Comparison of ENCODE assay signal across 8 cellular contexts in the genomic region with DNA sequence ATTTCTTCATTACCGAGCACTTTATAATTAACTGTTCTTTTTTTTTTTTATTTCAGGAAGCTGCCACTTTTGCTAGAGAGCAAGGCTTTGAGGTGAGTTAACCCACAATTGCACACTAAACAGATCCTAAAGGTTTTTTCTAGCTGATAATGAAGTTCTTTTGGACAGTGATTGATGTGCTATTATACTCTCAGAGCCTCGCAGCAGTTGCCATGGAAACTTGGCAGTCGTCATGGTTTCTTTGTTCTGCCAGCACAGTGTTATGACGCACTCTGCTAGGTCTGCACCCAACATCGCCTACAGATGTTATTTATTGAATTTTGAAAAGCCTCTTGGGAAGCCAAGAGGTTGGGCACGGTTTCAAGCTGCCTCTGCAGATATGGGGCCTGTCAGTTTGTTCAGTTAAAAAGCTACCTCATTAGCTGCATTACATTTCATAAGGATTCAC.
DNase-seq lines count a peak whose midpoint lies in the region; ATAC-seq and TF ChIP-seq lines count a peak whose summit lies in the region.

No MANE protein-coding gene starts in this region.

- no peak overlapping the region for H3K27ac ChIP-seq in prostate gland
- H3K27ac ChIP-seq in transverse colon: peak overlapping the region; percentile 37 to 72 (median 53)

- no peaks in the 10 kb centered on the region for H3K9me3 Mint-ChIP-seq in IgD-negative memory B cell
- no peaks in the 10 kb centered on the region for H3K9me3 Mint-ChIP-seq in activated naive CD4-positive, alpha-beta T cell treated with anti-CD3 and anti-CD28 coated beads, Interleukin-2, amount 50 U/mL, for 24 hours

- in situ Hi-C loops in Caki2 (cut with HindIII; ENCODE audit: low pct_unique_long_range_greater_than_20kb, low sequenced_read_pairs): no loop called here
- in situ Hi-C loops in transverse colon (cut with MboI; ENCODE audit: low pct_ligation_motif_present in 1 of 4, low pct_unique_long_range_greater_than_20kb in 1 of 4, low sequenced_read_pairs in 3 of 4): no loop called here

- H3K36me3 Mint-ChIP-seq in IgD-negative memory B cell: peaks cover 4% of the 10 kb centered on the region
- H3K36me3 Mint-ChIP-seq in activated naive CD4-positive, alpha-beta T cell treated with anti-CD3 and anti-CD28 coated beads, Interleukin-2, amount 50 U/mL, for 24 hours: peaks cover 9% of the 10 kb centered on the region

- H3K27me3 Mint-ChIP-seq in IgD-negative memory B cell: no peaks in the 10 kb centered on the region
- H3K27me3 Mint-ChIP-seq in activated naive CD4-positive, alpha-beta T cell treated with anti-CD3 and anti-CD28 coated beads, Interleukin-2, amount 50 U/mL, for 24 hours: no peaks in the 10 kb centered on the region

- H3K36me3 ChIP-seq in prostate gland: no peaks in the 10 kb centered on the region
- H3K36me3 ChIP-seq in transverse colon: no peaks in the 10 kb centered on the region

- H3K4me3 ChIP-seq in prostate gland (no peak overlapping the region), transverse colon (no peak overlapping the region)

- H3K27ac Mint-ChIP-seq in IgD-negative memory B cell: peak overlapping the region in 2 of 3 donors; percentile 39 to 71
- H3K27ac Mint-ChIP-seq in activated naive CD4-positive, alpha-beta T cell treated with anti-CD3 and anti-CD28 coated beads, Interleukin-2, amount 50 U/mL, for 24 hours: peak overlapping the region; percentile 95

- H3K4me1 ChIP-seq in prostate gland (replicated peaks) (peaks cover 14% of the 10 kb centered on the region), transverse colon (peaks cover 12 to 72% (median 17%) of the 10 kb centered on the region in 4 donors)

- peaks cover 22 to 31% (median 26%) of the 10 kb centered on the region in 3 donors for H3K4me1 Mint-ChIP-seq in IgD-negative memory B cell
- peaks cover 68% of the 10 kb centered on the region for H3K4me1 Mint-ChIP-seq in activated naive CD4-positive, alpha-beta T cell treated with anti-CD3 and anti-CD28 coated beads, Interleukin-2, amount 50 U/mL, for 24 hours

- peak; percentile 83 for DNase-seq in Caki2 (ENCODE audit: low read depth)
- peak; percentile 87 for DNase-seq in SHP77 treated with DMSO at 0.1 percent for 48 hours (lab: John Stamatoyannopoulos, UW)
- peak; percentile 15 for DNase-seq in glomerular visceral epithelial cell (ENCODE audit: extremely low spot score)
- peak; percentile 60 for DNase-seq in prostate gland (ENCODE audit: low spot score)
- peak; percentile 77 for DNase-seq in transverse colon

- TF ChIP-seq POLR2A in prostate gland (IDR thresholded peaks at IDR 0.05): no peak
- no peak for TF ChIP-seq POLR2A in transverse colon (IDR thresholded peaks at IDR 0.05)

- no peak for TF ChIP-seq CTCF in prostate gland (IDR thresholded peaks at IDR 0.05)
- TF ChIP-seq CTCF in transverse colon (IDR thresholded peaks at IDR 0.05): no peak

- no peak for ATAC-seq in GM21619 (IDR thresholded peaks at IDR 0.05; ENCODE audit: unreplicated experiment)

- H3K27me3 ChIP-seq in prostate gland (replicated peaks; ENCODE audit: insufficient read depth) (no peaks in the 10 kb centered on the region), transverse colon (no peaks in the 10 kb centered on the region)

- intact Hi-C loops in prostate gland (cut with DNase I) (no loop called here), transverse colon (cut with DNase I; ENCODE audit: low total_unique reads) (no loop called here)

- 7% methylated on average over 6 of the region's 6 CpGs for WGBS in prostate gland
- 21 to 28% methylated on average over 2 to 6 of the region's 6 CpGs for WGBS in transverse colon (ENCODE audit: low coverage in 1 of 2), 2 donors

- H3K4me3 Mint-ChIP-seq in IgD-negative memory B cell: no peak overlapping the region
- peak overlapping the region; percentile 54 for H3K4me3 Mint-ChIP-seq in activated naive CD4-positive, alpha-beta T cell treated with anti-CD3 and anti-CD28 coated beads, Interleukin-2, amount 50 U/mL, for 24 hours

- peak; percentile 40 for TF ChIP-seq EP300 in transverse colon (IDR thresholded peaks at IDR 0.05; ENCODE audit: low read depth)

- H3K9me3 ChIP-seq in prostate gland (no peaks in the 10 kb centered on the region), transverse colon (no peaks in the 10 kb centered on the region)

Comparison
In these comparisons a context has a peak if more than half of its experiments do, and no peak if none do; other contexts are left out.
1. DNase-seq: peak in every context shown above with its lines; median percentile 87 in SHP77 treated with DMSO at 0.1 percent for 48 hours; 83 in Caki2; 77 in transverse colon; 60 in prostate gland; 15 in glomerular visceral epithelial cell.
2. H3K27ac ChIP-seq: peak in transverse colon (4 of 4); none in prostate gland (0 of 2).